24 cellular contexts compared by ENCODE assay signal in the genomic region with DNA sequence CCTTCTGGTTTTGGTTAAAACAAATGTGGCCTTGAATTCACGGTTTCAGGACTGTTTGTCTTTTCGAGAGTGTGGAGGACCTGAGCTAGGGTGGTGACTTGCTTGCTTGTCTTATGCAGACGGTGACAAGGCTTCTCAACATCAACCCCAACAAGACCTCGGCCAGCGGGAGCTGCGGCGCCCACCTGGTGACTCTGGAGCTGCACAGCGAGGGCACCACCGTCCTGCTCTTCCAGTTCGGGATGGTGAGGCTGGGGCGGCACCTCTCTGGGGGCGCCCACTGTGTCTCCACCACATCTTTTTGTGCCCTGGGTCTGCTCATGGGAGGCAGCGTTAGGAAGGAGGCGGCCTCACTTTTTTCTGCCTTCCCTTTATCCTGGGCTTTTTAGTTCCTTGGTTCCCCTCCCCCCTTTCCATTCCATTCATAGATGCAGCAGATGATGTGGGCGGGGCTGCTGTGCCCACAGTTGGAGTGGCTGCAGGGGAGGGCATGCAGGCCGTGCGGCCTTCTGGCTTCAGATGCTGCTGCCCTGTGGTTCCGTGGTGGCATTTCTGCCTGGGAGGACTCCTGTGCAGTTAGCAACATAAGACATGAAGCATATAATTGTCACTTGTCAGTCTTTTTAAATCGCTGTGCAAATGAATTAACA. TPM values are rescaled to one million over a fixed set of nuclear protein-coding genes. Genes with fewer than 3 reads are reported as not detected.
"Had no signal": no experiment of that assay in that cellular context is flagged by ENCODE, and none has a peak within 500 bp of the region (broad histone marks: within the 10 kb centered on the region; RNA-seq: fewer than 3 reads in every experiment).

No MANE protein-coding gene starts in this region.

- H3K27ac ChIP-seq: cardiac muscle cell, heart right ventricle, sigmoid colon, testis, vagina had no signal

- H3K27ac Mint-ChIP-seq: activated CD4-positive, alpha-beta T cell treated with anti-CD3 and anti-CD28 coated beads, Interleukin-2, amount 10 ng/mL, durations not matched to agents 24 days and 14 days; activated CD8-positive, alpha-beta memory T cell treated with anti-CD3 and anti-CD28 coated beads, Interleukin-2, amount 10 ng/mL, durations not matched to agents 7 days and 5 days; activated naive CD8-positive, alpha-beta T cell treated with anti-CD3 and anti-CD28 coated beads for 36 hours; dendritic cell treated with granulocyte-macrophage colony-stimulating factor and Interleukin-4, amounts not matched to agents 40 ng/mL and 50 ng/mL, for 4 days; memory B cell; type B pancreatic cell had no signal

- ATAC-seq: activated CD4-positive, CD25-positive, alpha-beta regulatory T cell treated with anti-CD3 and anti-CD28 coated beads, Interleukin-2, amount 50 U/mL, for 24 hours; activated CD8-positive, alpha-beta memory T cell treated with anti-CD3 and anti-CD28 coated beads, Interleukin-2, amount 10 ng/mL, durations not matched to agents 7 days and 5 days; activated CD8-positive, alpha-beta T cell treated with anti-CD3 and anti-CD28 coated beads for 36 hours; left cardiac atrium had no signal

- H3K27me3 Mint-ChIP-seq: activated CD4-positive, alpha-beta T cell treated with anti-CD3 and anti-CD28 coated beads, Interleukin-2, amount 10 ng/mL, durations not matched to agents 24 days and 14 days; activated CD8-positive, alpha-beta memory T cell treated with anti-CD3 and anti-CD28 coated beads, Interleukin-2, amount 10 ng/mL, durations not matched to agents 7 days and 5 days; activated CD8-positive, alpha-beta T cell treated with anti-CD3 and anti-CD28 coated beads for 36 hours; activated naive CD8-positive, alpha-beta T cell treated with anti-CD3 and anti-CD28 coated beads for 36 hours; dendritic cell treated with granulocyte-macrophage colony-stimulating factor and Interleukin-4, amounts not matched to agents 40 ng/mL and 50 ng/mL, for 4 days; memory B cell; type B pancreatic cell had no signal

- H3K4me3 ChIP-seq: cardiac muscle cell, heart right ventricle, sigmoid colon, testis, vagina had no signal

- H3K4me3 Mint-ChIP-seq: activated CD4-positive, alpha-beta T cell treated with anti-CD3 and anti-CD28 coated beads, Interleukin-2, amount 10 ng/mL, durations not matched to agents 24 days and 14 days; activated CD8-positive, alpha-beta memory T cell treated with anti-CD3 and anti-CD28 coated beads, Interleukin-2, amount 10 ng/mL, durations not matched to agents 7 days and 5 days; activated CD8-positive, alpha-beta T cell treated with anti-CD3 and anti-CD28 coated beads for 36 hours; activated naive CD8-positive, alpha-beta T cell treated with anti-CD3 and anti-CD28 coated beads for 36 hours; dendritic cell treated with granulocyte-macrophage colony-stimulating factor and Interleukin-4, amounts not matched to agents 40 ng/mL and 50 ng/mL, for 4 days; memory B cell; nephron progenitor cell; type B pancreatic cell had no signal

- H3K9me3 Mint-ChIP-seq: activated CD4-positive, alpha-beta T cell treated with anti-CD3 and anti-CD28 coated beads, Interleukin-2, amount 10 ng/mL, durations not matched to agents 24 days and 14 days; activated CD8-positive, alpha-beta T cell treated with anti-CD3 and anti-CD28 coated beads for 36 hours; activated naive CD8-positive, alpha-beta T cell treated with anti-CD3 and anti-CD28 coated beads for 36 hours; dendritic cell treated with granulocyte-macrophage colony-stimulating factor and Interleukin-4, amounts not matched to agents 40 ng/mL and 50 ng/mL, for 4 days; memory B cell; nephron progenitor cell; type B pancreatic cell had no signal

- DNase-seq: activated CD4-positive, alpha-beta T cell treated with anti-CD3 and anti-CD28 coated beads, Interleukin-2, amount 10 ng/mL, durations not matched to agents 24 days and 14 days; activated CD8-positive, alpha-beta memory T cell treated with anti-CD3 and anti-CD28 coated beads, Interleukin-2, amount 10 ng/mL, durations not matched to agents 7 days and 5 days; activated CD8-positive, alpha-beta T cell treated with anti-CD3 and anti-CD28 coated beads for 36 hours; activated naive CD8-positive, alpha-beta T cell treated with anti-CD3 and anti-CD28 coated beads for 36 hours; activated T-cell treated with anti-CD3 and anti-CD28 coated beads for 4 hours; amniotic stem cell; effector CD4-positive, alpha-beta T cell; heart right ventricle; islet precursor cell; left cardiac atrium; nephron progenitor cell; nucleus accumbens; sigmoid colon; stimulated activated CD4-positive, alpha-beta T cell treated with anti-CD3 and anti-CD28 coated beads, Interleukin-2, amount 100 ng/mL, for 48 hours; stimulated activated naive CD4-positive, alpha-beta T cell; testis had no signal

- H3K27me3 ChIP-seq: cardiac muscle cell, heart right ventricle, sigmoid colon, testis, vagina had no signal

- H3K4me1 Mint-ChIP-seq: activated CD4-positive, alpha-beta T cell treated with anti-CD3 and anti-CD28 coated beads, Interleukin-2, amount 10 ng/mL, durations not matched to agents 24 days and 14 days; activated CD8-positive, alpha-beta memory T cell treated with anti-CD3 and anti-CD28 coated beads, Interleukin-2, amount 10 ng/mL, durations not matched to agents 7 days and 5 days; activated naive CD8-positive, alpha-beta T cell treated with anti-CD3 and anti-CD28 coated beads for 36 hours; memory B cell; nephron progenitor cell had no signal

- FAIRE-seq: endometrium had no signal

- H3K9me3 ChIP-seq: heart right ventricle, sigmoid colon, testis, vagina had no signal

- H3K4me1 ChIP-seq: heart right ventricle, sigmoid colon, testis, vagina had no signal

RNA-seq across cellular contexts. Expression of gene GRTP1, which starts 43.6 kb away (rescaled TPM):
- total RNA-seq: activated CD4-positive, alpha-beta T cell treated with anti-CD3 and anti-CD28 coated beads, Interleukin-2, amount 10 ng/mL, durations not matched to agents 24 days and 14 days; activated CD8-positive, alpha-beta memory T cell treated with anti-CD3 and anti-CD28 coated beads, Interleukin-2, amount 10 ng/mL, durations not matched to agents 7 days and 5 days; activated CD8-positive, alpha-beta T cell treated with anti-CD3 and anti-CD28 coated beads for 36 hours; activated naive CD8-positive, alpha-beta T cell treated with anti-CD3 and anti-CD28 coated beads for 36 hours; T-helper 2 cell treated with Interferon-gamma antibody and Interleukin-4, amounts not matched to agents 100 ng/mL and 5 ng/mL, for 36 hours had no signal
